In the genomic region with DNA sequence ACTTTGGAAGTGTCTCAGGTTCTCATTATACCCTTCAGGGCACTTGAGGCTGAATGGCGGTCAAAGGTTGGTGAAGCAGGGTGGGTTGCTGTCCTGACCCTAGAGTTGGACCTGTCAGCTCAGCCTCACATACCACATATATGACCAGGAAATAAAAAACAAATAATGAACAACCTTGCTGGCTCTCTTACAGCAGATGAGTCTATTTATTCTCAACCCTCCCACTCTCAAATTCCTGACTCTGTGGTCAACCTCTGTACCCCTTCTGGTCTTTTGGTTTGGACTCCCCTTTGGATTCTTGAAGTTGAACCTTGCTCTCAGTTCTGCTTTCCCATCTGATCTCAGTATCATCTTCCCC, we compare ENCODE assay signal across 26 cellular contexts. TPM values are rescaled to one million over a fixed set of nuclear protein-coding genes. Genes with fewer than 3 reads are reported as not detected.
A peak's percentile ranks its signal among the peaks of the same experiment; 100 is the strongest.
DNase-seq lines count a peak whose midpoint lies in the region; ATAC-seq and TF ChIP-seq lines count a peak whose summit lies in the region.
"Had no signal": no experiment of that assay in that cellular context is flagged by ENCODE, and none has a peak within 500 bp of the region (broad histone marks: within the 10 kb centered on the region; RNA-seq: fewer than 3 reads in every experiment).

No MANE protein-coding gene starts in this region.

- TF ChIP-seq CTCF in PC-3 (conservative IDR thresholded peaks at IDR 0.05; ENCODE audit: low read depth, low read length) = no peak
- TF ChIP-seq CTCF in choroid plexus epithelial cell (conservative IDR thresholded peaks at IDR 0.05; ENCODE audit: low read depth, low read length) = no peak
- TF ChIP-seq CTCF in suprapubic skin (IDR thresholded peaks at IDR 0.05) = no peak

- ATAC-seq in PC-3 (peak; percentile 66), HG03159 (IDR thresholded peaks at IDR 0.05; ENCODE audit: unreplicated experiment) (no peak)
- ATAC-seq: activated T-helper 17 cell treated with anti-CD3 and anti-CD28 coated beads, Interleukin-2, amount 50 U/mL, for 72 hours had no signal

- CTCF ChIA-PET in PC-3 (lab: Charles Lee) = no interaction called here

- POLR2A ChIA-PET in PC-3 (lab: Charles Lee; ENCODE audit: unreplicated experiment) = no interaction called here

- H3K4me1 ChIP-seq in PC-3 (ENCODE audit: insufficient read depth, low read length) (peaks cover 40% of the 10 kb centered on the region), suprapubic skin (peaks cover 13% of the 10 kb centered on the region)
- H3K4me1 ChIP-seq: ascending aorta, thyroid gland had no signal

- H3K27me3 ChIP-seq in PC-3 (ENCODE audit: low read length) (no peaks in the 10 kb centered on the region), suprapubic skin (no peaks in the 10 kb centered on the region)
- H3K27me3 ChIP-seq: ascending aorta, hepatocyte, sigmoid colon, thyroid gland had no signal

- no peaks in the 10 kb centered on the region for H4K20me1 ChIP-seq in PC-3 (ENCODE audit: low read length)

- 0 out of 2 replicates have a peak, but pooled peaks cover 4% of the 10 kb centered on the region for H3K36me3 ChIP-seq in PC-3 (ENCODE audit: low read depth, low read length)
- no peaks in the 10 kb centered on the region for H3K36me3 ChIP-seq in suprapubic skin
- H3K36me3 ChIP-seq: ascending aorta, sigmoid colon, thyroid gland, WERI-Rb-1 had no signal

- peak overlapping the region; percentile 53 for H3K9ac ChIP-seq in PC-3 (ENCODE audit: low read length)

- H3K4me2 ChIP-seq in PC-3 (ENCODE audit: low read length) = peak overlapping the region; percentile 77
- H3K4me2 ChIP-seq: hepatocyte had no signal

- intact Hi-C loops in PC-3 (cut with micrococcal nuclease) = no loop called here

- H3K4me3 ChIP-seq in PC-3 (ENCODE audit: low read length) = peak overlapping the region; percentile 37
- no peak overlapping the region for H3K4me3 ChIP-seq in choroid plexus epithelial cell (ENCODE audit: low read depth, low read length)
- no peak overlapping the region for H3K4me3 ChIP-seq in suprapubic skin
- H3K4me3 ChIP-seq: ascending aorta, hepatocyte, sigmoid colon, SK-N-MC, thyroid gland had no signal

- peak; percentile 16 for DNase-seq in GM03348 (ENCODE audit: low spot score)
- peak; percentile 85 for DNase-seq in PC-3
- peak; percentile 21 for DNase-seq in choroid plexus epithelial cell (ENCODE audit: low read depth)
- peak; percentile 33 for DNase-seq in myocyte (ENCODE audit: low read depth)
- DNase-seq in medulla oblongata (ENCODE audit: extremely low spot score) = no peak
- DNase-seq in suprapubic skin (ENCODE audit: low spot score in 2 of 2) = no peak
- no peak for DNase-seq in epidermal melanocyte (ENCODE audit: insufficient read length, low spot score)
- DNase-seq: activated CD4-positive, alpha-beta T cell treated with anti-CD3 and anti-CD28 coated beads, Interleukin-2, amount 10 ng/mL, durations not matched to agents 7 days and 5 days; activated naive CD8-positive, alpha-beta T cell treated with anti-CD3 and anti-CD28 coated beads for 36 hours; DMS79 treated with DMSO at 0.1 percent for 48 hours; foreskin melanocyte; immature natural killer cell; KBM-7; NCI-H146; NCI-H2171; NCI-H526; RPMI8226; sigmoid colon; thyroid gland; WERI-Rb-1 had no signal

- H3K9me3 ChIP-seq in PC-3 (ENCODE audit: low read length) (no peaks in the 10 kb centered on the region), suprapubic skin (no peaks in the 10 kb centered on the region)
- H3K9me3 ChIP-seq: ascending aorta, sigmoid colon, thyroid gland had no signal

- WGBS in suprapubic skin = 100% methylated on average over 1 of the region's 1 CpG

- TF ChIP-seq EP300 in suprapubic skin (IDR thresholded peaks at IDR 0.05) = no peak

- no peaks in the 10 kb centered on the region for H3K9me2 ChIP-seq in PC-3 (replicated peaks; ENCODE audit: low read length)

- H3F3A ChIP-seq in PC-3 (ENCODE audit: low read length, unreplicated experiment) = no peaks in the 10 kb centered on the region

- H3K79me2 ChIP-seq in PC-3 (ENCODE audit: low read length) = peaks cover 86% of the 10 kb centered on the region

- BruUV-seq in PC-3 (replicated peaks; lab: Mats Ljungman, UMichigan) = no TSS peak

- peak overlapping the region; percentile 95 for H3K27ac ChIP-seq in PC-3 (ENCODE audit: low read length)
- no peak overlapping the region for H3K27ac ChIP-seq in suprapubic skin
- H3K27ac ChIP-seq: ascending aorta, C4-2B, hepatocyte, SK-N-MC, thyroid gland, WERI-Rb-1 had no signal

- no peak overlapping the region for H2AFZ ChIP-seq in PC-3 (ENCODE audit: low read length)
- H2AFZ ChIP-seq: hepatocyte had no signal

- TF ChIP-seq POLR2A in suprapubic skin (IDR thresholded peaks at IDR 0.05) = no peak

RNA-seq across cellular contexts. Expression of a gene that starts 16.9 kb away (rescaled TPM):
- total RNA-seq in PC-3 (2014; rRNA removed) = 9.4 and 12.3 TPM in 2 replicates
- 15.5 and 21.6 TPM in 2 replicates for total RNA-seq in myocyte
- 6.0 TPM for polyA plus RNA-seq in myocyte (2012)
- 10 to 100 TPM; 51.2 to 71.7 (median 52.9) TPM for total RNA-seq in suprapubic skin

Comparison
In these comparisons a context has a peak if more than half of its experiments do, and no peak if none do; other contexts are left out.
1. DNase-seq: peak in GM03348 (single experiment), PC-3 (single experiment), choroid plexus epithelial cell (single experiment) and myocyte (single experiment); none in medulla oblongata (single experiment), suprapubic skin (0 of 2) and epidermal melanocyte (single experiment).